Comparison of ENCODE assay signal across 13 cellular contexts in genomic region chr16:155031-155398, GRCh38. TPM values are rescaled to one million over a fixed set of nuclear protein-coding genes. Genes with fewer than 3 reads are reported as not detected.
DNase-seq lines count a peak whose midpoint lies in the region; ATAC-seq and TF ChIP-seq lines count a peak whose summit lies in the region.
"Had no signal": no experiment of that assay in that cellular context is flagged by ENCODE, and none has a peak within 500 bp of the region (broad histone marks: within the 10 kb centered on the region; RNA-seq: fewer than 3 reads in every experiment).

No MANE protein-coding gene starts in this region.

- CTCF ChIA-PET in AG04449 (lab: Yijun Ruan, JAX) = interaction anchor here (1.1 to 2.3 kb wide), 2 partner anchors 26 to 48 kb away, joined by 5 to 11 read pairs; partner anchors contain the start of gene HBQ1

- ATAC-seq in naive B cell (ENCODE audit: low read depth in 2 of 2) (no peak), GM18502 (IDR thresholded peaks at IDR 0.05; ENCODE audit: poor library complexity, unreplicated experiment) (no peak), GM18873 (IDR thresholded peaks at IDR 0.05; ENCODE audit: low FRiP score, unreplicated experiment) (no peak)

- peaks cover 0 to 10% (median 9%) of the 10 kb centered on the region in 4 donors for H3K4me1 ChIP-seq in tibial artery

- in situ Hi-C loops in astrocyte of the cerebellum (cut with HindIII; ENCODE audit: low sequenced_read_pairs) = no loop called here

- H3K27me3 ChIP-seq in tibial artery = peaks cover 0 to 63% of the 10 kb centered on the region in 2 donors

- peaks cover 0 to 5% (median 0%) of the 10 kb centered on the region in 7 donors for H3K9me3 Mint-ChIP-seq in naive B cell

- TF ChIP-seq CTCF in AG04449 (IDR thresholded peaks at IDR 0.05; ENCODE audit: insufficient read depth, low read length, missing control alignments) (no peak), HFF-Myc (IDR thresholded peaks at IDR 0.05; ENCODE audit: low read depth, low read length, missing control alignments) (no peak), astrocyte of the cerebellum (IDR thresholded peaks at IDR 0.05; ENCODE audit: low read depth, low read length, missing control alignments) (no peak), tibial artery (IDR thresholded peaks at IDR 0.05) (no peak)

- H3K27ac Mint-ChIP-seq in naive B cell = peak overlapping the region in 1 of 6 donors; percentile 93

- H3K9me3 ChIP-seq in tibial artery = no peaks in the 10 kb centered on the region
- H3K9me3 ChIP-seq: mucosa of descending colon had no signal

- peak overlapping the region; percentile 46 for H3K4me3 ChIP-seq in AG04449 (ENCODE audit: low read depth, low read length)
- H3K4me3 ChIP-seq in HFF-Myc (replicated peaks; ENCODE audit: low read depth, low read length) = peak overlapping the region; percentile 46
- peak overlapping the region; percentile 46 for H3K4me3 ChIP-seq in astrocyte of the cerebellum (ENCODE audit: low read depth, low read length)
- H3K4me3 ChIP-seq in tibial artery = peak overlapping the region in 1 of 2 donors; percentile 47
- H3K4me3 ChIP-seq: mucosa of descending colon had no signal

- H3K4me3 Mint-ChIP-seq in naive B cell = peak overlapping the region; percentile 19 to 86 (median 85)

- H3K4me1 Mint-ChIP-seq in naive B cell = peaks cover 5 to 10% (median 9%) of the 10 kb centered on the region in 3 donors

- intact Hi-C loops in tibial artery (cut with DNase I; ENCODE audit: low total_unique reads) = no loop called here

- no peaks in the 10 kb centered on the region for H3K36me3 ChIP-seq in tibial artery

- no peak overlapping the region for H3K27ac ChIP-seq in tibial artery

- POLR2A ChIA-PET in AG04449 (lab: Yijun Ruan, JAX) = no interaction called here

- peaks cover 0 to 4% of the 10 kb centered on the region in 2 donors for H3K36me3 Mint-ChIP-seq in naive B cell

- H3K27me3 Mint-ChIP-seq in naive B cell = peaks cover 37 to 60% (median 44%) of the 10 kb centered on the region in 3 donors

- DNase-seq in AG04449 (ENCODE audit: low read depth, low spot score) (no peak), HFF-Myc (ENCODE audit: extremely low read depth, low read depth) (no peak), astrocyte of the cerebellum (ENCODE audit: low read depth) (no peak), naive B cell (no peak), COLO668 (lab: John Stamatoyannopoulos, UW; ENCODE audit: unreplicated experiment) (no peak), tibial artery (no peak)
- DNase-seq: activated gamma-delta T cell, DMS153, NCI-H2227 treated with DMSO at 0.1 percent for 48 hours, SW 1271 had no signal

RNA-seq across cellular contexts. Expression of gene HBZ, which starts 2.6 kb away (rescaled TPM):
- not detected for polyA plus RNA-seq in naive B cell (ENCODE audit: low read depth in 6 of 6)

RNA-seq across cellular contexts. Expression of gene HBM, which starts 10.8 kb away (rescaled TPM):
- not detected for polyA plus RNA-seq in naive B cell (ENCODE audit: low read depth in 6 of 6)

RNA-seq across cellular contexts. Expression of gene NPRL3, which starts 16.5 kb away (rescaled TPM):
- 10 to 100 TPM in 5 of 6 donors, 1 to 10 TPM in 1; 8.1 to 17.1 (median 11.2) TPM for polyA plus RNA-seq in naive B cell (ENCODE audit: low read depth in 6 of 6)

RNA-seq across cellular contexts. Expression of gene HBA2, which starts 17.7 kb away (rescaled TPM):
- 1,000 to 10,000 TPM in 2 of 6 donors, 100 to 1,000 TPM in 4; 184 to 1,142 (median 693) TPM for polyA plus RNA-seq in naive B cell (ENCODE audit: low read depth in 6 of 6)

RNA-seq across cellular contexts. Expression of gene HBA1, which starts 21.5 kb away (rescaled TPM):
- polyA plus RNA-seq in naive B cell (ENCODE audit: low read depth in 6 of 6) = 100 to 1,000 TPM in 3 of 6 donors, 10 to 100 TPM in 3; 42.8 to 256 (median 100) TPM
